In the genomic region with DNA sequence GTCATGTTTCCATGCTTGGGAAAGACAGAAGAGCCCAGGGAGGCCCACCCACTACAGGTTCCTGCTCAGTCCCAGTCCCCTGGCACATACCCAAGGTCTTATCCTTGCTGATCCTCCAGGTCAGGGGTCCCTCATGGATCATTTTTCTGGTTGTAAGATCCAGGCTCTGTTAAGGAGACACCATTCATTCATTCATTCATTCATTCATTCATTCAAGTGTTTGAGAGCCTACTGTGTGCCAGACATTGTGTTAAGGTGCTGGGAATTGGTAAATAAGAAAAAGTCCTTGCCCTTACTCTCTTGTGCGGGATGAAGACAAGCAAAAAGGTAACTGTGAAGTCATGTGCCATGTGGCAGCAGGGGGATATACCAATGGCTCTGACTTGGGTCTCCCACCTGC, we compare ENCODE assay signal across 38 cellular contexts. TPM values are rescaled to one million over a fixed set of nuclear protein-coding genes. Genes with fewer than 3 reads are reported as not detected.
"Had no signal": no experiment of that assay in that cellular context is flagged by ENCODE, and none has a peak within 500 bp of the region (broad histone marks: within the 10 kb centered on the region; RNA-seq: fewer than 3 reads in every experiment).

No MANE protein-coding gene starts in this region.

- H2AFZ ChIP-seq: hepatocyte had no signal

- H3K4me3 ChIP-seq: colonic mucosa, dorsolateral prefrontal cortex, esophagus squamous epithelium, gastroesophageal sphincter, heart right ventricle, hepatocyte had no signal

- H3K4me1 ChIP-seq: colonic mucosa, gastroesophageal sphincter, heart right ventricle had no signal

- H3K9me3 Mint-ChIP-seq: activated CD4-positive, alpha-beta memory T cell treated with anti-CD3 and anti-CD28 coated beads for 36 hours; activated CD4-positive, alpha-beta T cell treated with anti-CD3 and anti-CD28 coated beads, Interleukin-2, amount 10 ng/mL, durations not matched to agents 24 days and 14 days; activated T-cell treated with anti-CD3 and anti-CD28 coated beads, Interleukin-2, amount 50 U/mL, for 4 hours; activated T-helper 17 cell treated with anti-CD3 and anti-CD28 coated beads, Interleukin-2, amount 50 U/mL, for 72 hours; dendritic cell treated with granulocyte-macrophage colony-stimulating factor and Interleukin-4, amounts not matched to agents 40 ng/mL and 50 ng/mL, for 4 days; T-helper 2 cell treated with Interferon-gamma antibody and Interleukin-4, amounts not matched to agents 5 μg/mL and 100 μg/mL, for 36 hours had no signal

- H3K27me3 ChIP-seq: brain microvascular endothelial cell, colonic mucosa, dorsolateral prefrontal cortex, esophagus squamous epithelium, gastroesophageal sphincter, heart right ventricle, hepatocyte had no signal

- H3K4me2 ChIP-seq: hepatocyte had no signal

- H3K27me3 Mint-ChIP-seq: activated CD4-positive, alpha-beta memory T cell treated with anti-CD3 and anti-CD28 coated beads for 36 hours; activated CD4-positive, alpha-beta T cell treated with anti-CD3 and anti-CD28 coated beads for 36 hours; activated CD4-positive, alpha-beta T cell treated with anti-CD3 and anti-CD28 coated beads, Interleukin-2, amount 10 ng/mL, durations not matched to agents 24 days and 14 days; activated naive CD8-positive, alpha-beta T cell; activated T-helper 17 cell treated with anti-CD3 and anti-CD28 coated beads, Interleukin-2, amount 50 U/mL, for 72 hours; dendritic cell treated with granulocyte-macrophage colony-stimulating factor and Interleukin-4, amounts not matched to agents 40 ng/mL and 50 ng/mL, for 4 days; T-helper 17 cell had no signal

- H3K4me3 Mint-ChIP-seq: activated CD4-positive, alpha-beta memory T cell treated with anti-CD3 and anti-CD28 coated beads for 36 hours; activated CD4-positive, alpha-beta T cell treated with anti-CD3 and anti-CD28 coated beads for 36 hours; activated CD4-positive, alpha-beta T cell treated with anti-CD3 and anti-CD28 coated beads, Interleukin-2, amount 10 ng/mL, durations not matched to agents 24 days and 14 days; activated CD8-positive, alpha-beta T cell treated with anti-CD3 and anti-CD28 coated beads, Interleukin-2, amount 10 ng/mL, durations not matched to agents 7 days and 5 days; activated naive CD8-positive, alpha-beta T cell; activated T-cell treated with anti-CD3 and anti-CD28 coated beads, Interleukin-2, amount 50 U/mL, for 4 hours; activated T-helper 17 cell treated with anti-CD3 and anti-CD28 coated beads, Interleukin-2, amount 50 U/mL, for 72 hours; dendritic cell treated with granulocyte-macrophage colony-stimulating factor and Interleukin-4, amounts not matched to agents 40 ng/mL and 50 ng/mL, for 4 days; T-helper 17 cell; T-helper 2 cell treated with Interferon-gamma antibody and Interleukin-4, amounts not matched to agents 5 μg/mL and 100 μg/mL, for 36 hours had no signal

- H3K79me2 ChIP-seq: hepatocyte had no signal

- DNase-seq: activated CD4-positive, alpha-beta memory T cell treated with anti-CD3 and anti-CD28 coated beads for 36 hours; activated CD4-positive, alpha-beta T cell treated with anti-CD3 and anti-CD28 coated beads for 36 hours; activated CD4-positive, alpha-beta T cell treated with anti-CD3 and anti-CD28 coated beads, Interleukin-2, amount 10 ng/mL, durations not matched to agents 24 days and 14 days; activated CD4-positive, CD25-positive, alpha-beta regulatory T cell; activated CD4-positive, CD25-positive, alpha-beta regulatory T cell treated with anti-CD3 and anti-CD28 coated beads, Interleukin-2, amount 50 U/mL, for 72 hours; activated CD8-positive, alpha-beta memory T cell treated with anti-CD3 and anti-CD28 coated beads, Interleukin-2, amount 50 U/mL, for 48 hours; activated CD8-positive, alpha-beta T cell treated with anti-CD3 and anti-CD28 coated beads, Interleukin-2, amount 10 ng/mL, durations not matched to agents 7 days and 5 days; activated effector memory CD4-positive, alpha-beta T cell treated with Interleukin-2 at 50 U/mL for 16 hours; activated gamma-delta T cell treated with Interleukin-2 at 50 U/mL for 16 hours; activated naive CD4-positive, alpha-beta T cell treated with anti-CD3 and anti-CD28 coated beads, Interleukin-2, amount 50 U/mL, for 16 hours; activated naive CD4-positive, alpha-beta T cell treated with Interleukin-2 at 50 U/mL for 16 hours; activated T-cell treated with anti-CD3 and anti-CD28 coated beads for 4 hours; activated T-cell treated with anti-CD3 and anti-CD28 coated beads, Interleukin-2, amount 50 U/mL, for 4 hours; amniotic stem cell; anterior cingulate cortex; brain microvascular endothelial cell; caudate nucleus; colonic mucosa; dorsolateral prefrontal cortex; effector memory CD4-positive, alpha-beta T cell; esophagus squamous epithelium; foreskin melanocyte; heart right ventricle; T-helper 1 cell; T-helper 17 cell; T1000 had no signal

- FAIRE-seq: astrocyte, endothelial cell of umbilical vein had no signal

- H3K9me3 ChIP-seq: colonic mucosa, esophagus squamous epithelium, gastroesophageal sphincter, heart right ventricle had no signal

- H3K27ac Mint-ChIP-seq: activated CD4-positive, alpha-beta memory T cell treated with anti-CD3 and anti-CD28 coated beads for 36 hours; activated CD4-positive, alpha-beta T cell treated with anti-CD3 and anti-CD28 coated beads for 36 hours; activated CD4-positive, alpha-beta T cell treated with anti-CD3 and anti-CD28 coated beads, Interleukin-2, amount 10 ng/mL, durations not matched to agents 24 days and 14 days; activated CD8-positive, alpha-beta T cell treated with anti-CD3 and anti-CD28 coated beads, Interleukin-2, amount 10 ng/mL, durations not matched to agents 7 days and 5 days; activated naive CD8-positive, alpha-beta T cell; activated T-helper 17 cell treated with anti-CD3 and anti-CD28 coated beads, Interleukin-2, amount 50 U/mL, for 72 hours; dendritic cell treated with granulocyte-macrophage colony-stimulating factor and Interleukin-4, amounts not matched to agents 40 ng/mL and 50 ng/mL, for 4 days; T-helper 17 cell; T-helper 2 cell treated with Interferon-gamma antibody and Interleukin-4, amounts not matched to agents 5 μg/mL and 100 μg/mL, for 36 hours had no signal

- H3K4me1 Mint-ChIP-seq: activated CD4-positive, alpha-beta T cell treated with anti-CD3 and anti-CD28 coated beads for 36 hours; activated CD4-positive, alpha-beta T cell treated with anti-CD3 and anti-CD28 coated beads, Interleukin-2, amount 10 ng/mL, durations not matched to agents 24 days and 14 days; activated T-helper 17 cell treated with anti-CD3 and anti-CD28 coated beads, Interleukin-2, amount 50 U/mL, for 72 hours had no signal

- ATAC-seq: activated CD4-positive, alpha-beta T cell treated with anti-CD3 and anti-CD28 coated beads for 36 hours; activated CD8-positive, alpha-beta T cell treated with anti-CD3 and anti-CD28 coated beads, Interleukin-2, amount 10 ng/mL, durations not matched to agents 7 days and 5 days; activated T-cell treated with anti-CD3 and anti-CD28 coated beads, Interleukin-2, amount 50 U/mL, for 4 hours; activated T-helper 17 cell treated with anti-CD3 and anti-CD28 coated beads, Interleukin-2, amount 50 U/mL, for 72 hours; gastroesophageal sphincter; heart right ventricle; T-helper 17 cell had no signal

- H3K27ac ChIP-seq: brain microvascular endothelial cell, colonic mucosa, dorsolateral prefrontal cortex, epithelial cell of prostate, esophagus squamous epithelium, gastroesophageal sphincter, heart right ventricle, hepatocyte had no signal

RNA-seq across cellular contexts. Expression of a gene that starts 23.8 kb away (rescaled TPM):
- total RNA-seq: activated CD4-positive, alpha-beta memory T cell treated with anti-CD3 and anti-CD28 coated beads for 36 hours; activated CD4-positive, alpha-beta T cell treated with anti-CD3 and anti-CD28 coated beads for 36 hours; activated CD4-positive, alpha-beta T cell treated with anti-CD3 and anti-CD28 coated beads, Interleukin-2, amount 10 ng/mL, durations not matched to agents 24 days and 14 days; activated CD8-positive, alpha-beta memory T cell treated with anti-CD3 and anti-CD28 coated beads for 36 hours; activated CD8-positive, alpha-beta T cell treated with anti-CD3 and anti-CD28 coated beads, Interleukin-2, amount 10 ng/mL, durations not matched to agents 7 days and 5 days; activated T-cell treated with anti-CD3 and anti-CD28 coated beads, Interleukin-2, amount 50 U/mL, for 4 hours; activated T-helper 17 cell treated with anti-CD3 and anti-CD28 coated beads, Interleukin-2, amount 50 U/mL, for 72 hours; colonic mucosa; esophagus squamous epithelium; fibroblast of lung; fibroblast of villous mesenchyme; hepatocyte; T-helper 17 cell had no signal
- polyA plus RNA-seq: hepatocyte had no signal

RNA-seq across cellular contexts. Expression of a gene that starts 50.8 kb away (rescaled TPM):
- total RNA-seq: activated CD4-positive, alpha-beta memory T cell treated with anti-CD3 and anti-CD28 coated beads for 36 hours; activated CD4-positive, alpha-beta T cell treated with anti-CD3 and anti-CD28 coated beads for 36 hours; activated T-helper 17 cell treated with anti-CD3 and anti-CD28 coated beads, Interleukin-2, amount 50 U/mL, for 72 hours had no signal
